8 cellular contexts compared by ENCODE assay signal in genomic region chr15:63891079-63891762, GRCh38. TPM values are rescaled to one million over a fixed set of nuclear protein-coding genes. Genes with fewer than 3 reads are reported as not detected.
DNase-seq lines count a peak whose midpoint lies in the region; ATAC-seq and TF ChIP-seq lines count a peak whose summit lies in the region.

No MANE protein-coding gene starts in this region.

- DNase-seq in GM10266 (ENCODE audit: extremely low spot score) (peak; percentile 47), NCI-H1092 treated with DMSO at 0.1 percent for 48 hours (lab: John Stamatoyannopoulos, UW) (peak; percentile 53), cardiac septum (ENCODE audit: low spot score) (peak; percentile 87), psoas muscle (peak; percentile 79 to 86), aorta (peak; percentile 82 to 90)
- peak; percentile 69 for DNase-seq in activated naive CD8-positive, alpha-beta T cell treated with anti-CD3 and anti-CD28 coated beads for 36 hours

- H3K9me3 Mint-ChIP-seq in activated naive CD8-positive, alpha-beta T cell treated with anti-CD3 and anti-CD28 coated beads for 36 hours: no peaks in the 10 kb centered on the region

- no peaks in the 10 kb centered on the region for H3K9me2 ChIP-seq in SU-DHL-6 (replicated peaks; ENCODE audit: insufficient read depth, low read length)

- no peaks in the 10 kb centered on the region for H4K20me1 ChIP-seq in SU-DHL-6 (ENCODE audit: low read depth, low read length)

- no peak overlapping the region for H3K4me3 ChIP-seq in SU-DHL-6 (ENCODE audit: insufficient read depth, low read length, poor library complexity, severe bottlenecking)
- H3K4me3 ChIP-seq in psoas muscle: no peak overlapping the region
- no peak overlapping the region for H3K4me3 ChIP-seq in aorta (ENCODE audit: low read length in 2 of 2)

- no peaks in the 10 kb centered on the region for H3K79me2 ChIP-seq in SU-DHL-6 (ENCODE audit: insufficient read depth, low read length)

- TF ChIP-seq CTCF in GM10266 (IDR thresholded peaks at IDR 0.05; ENCODE audit: control insufficient read depth, insufficient read depth, low read depth, missing control alignments) (peak; percentile 72), SU-DHL-6 (IDR thresholded peaks at IDR 0.05; ENCODE audit: insufficient read depth, low read length, poor library complexity, severe bottlenecking) (peak; percentile 92), psoas muscle (IDR thresholded peaks at IDR 0.05) (peak; percentile 81)

- 41 to 49% (median 42%) methylated on average over 8 of the region's 8 CpGs for WGBS in psoas muscle, 3 donors
- 44 to 50% methylated on average over 8 of the region's 8 CpGs for WGBS in aorta, 2 donors

- H3K27ac ChIP-seq in SU-DHL-6 (ENCODE audit: low read depth, low read length) (no peak overlapping the region), psoas muscle (no peak overlapping the region), aorta (ENCODE audit: low read depth in 1 of 2, low read length in 2 of 2) (no peak overlapping the region)

- H3K4me1 Mint-ChIP-seq in activated naive CD8-positive, alpha-beta T cell treated with anti-CD3 and anti-CD28 coated beads for 36 hours: peaks cover 55% of the 10 kb centered on the region

- H3K9me3 ChIP-seq in SU-DHL-6 (ENCODE audit: insufficient read depth, low read length) (no peaks in the 10 kb centered on the region), psoas muscle (no peaks in the 10 kb centered on the region), aorta (ENCODE audit: control insufficient read depth, low read length) (no peaks in the 10 kb centered on the region)

- peaks cover 55% of the 10 kb centered on the region for H3K4me1 ChIP-seq in psoas muscle
- H3K4me1 ChIP-seq in aorta (ENCODE audit: control insufficient read depth in 1 of 2, insufficient read depth in 2 of 2, low read length in 2 of 2): no peaks in the 10 kb centered on the region

- ATAC-seq in psoas muscle: peak in 3 of 4 donors; percentile 42 to 59 (median 48)
- peak; percentile 80 for ATAC-seq in aorta (ENCODE audit: low FRiP score)
- ATAC-seq in GM18861 (IDR thresholded peaks at IDR 0.05; ENCODE audit: unreplicated experiment): no peak

- no peaks in the 10 kb centered on the region for H3K27me3 Mint-ChIP-seq in activated naive CD8-positive, alpha-beta T cell treated with anti-CD3 and anti-CD28 coated beads for 36 hours

- no peaks in the 10 kb centered on the region for H3F3A ChIP-seq in SU-DHL-6 (ENCODE audit: insufficient read depth)

- H3K36me3 Mint-ChIP-seq in activated naive CD8-positive, alpha-beta T cell treated with anti-CD3 and anti-CD28 coated beads for 36 hours: no peaks in the 10 kb centered on the region

- peak overlapping the region; percentile 60 for H2AFZ ChIP-seq in SU-DHL-6 (ENCODE audit: low read depth, low read length, severe bottlenecking)

- H3K36me3 ChIP-seq in SU-DHL-6 (ENCODE audit: low read length) (no peaks in the 10 kb centered on the region), psoas muscle (ENCODE audit: insufficient read depth in 1 of 2, low read depth in 1 of 2) (no peaks in the 10 kb centered on the region), aorta (ENCODE audit: control insufficient read depth in 1 of 2, insufficient read depth in 2 of 2, low read length in 1 of 2) (no peaks in the 10 kb centered on the region)

- no peak overlapping the region for H3K4me3 Mint-ChIP-seq in activated naive CD8-positive, alpha-beta T cell treated with anti-CD3 and anti-CD28 coated beads for 36 hours

- intact Hi-C loops in cardiac septum (cut with DNase I): loop anchor here (5.0 kb wide), 2 partner anchors 59 to 176 kb away; partner anchors contain the start of gene HERC1
- intact Hi-C loops in psoas muscle (cut with DNase I): loop anchor here (2.0 to 5.0 kb wide), 4 partner anchors 59 to 156 kb away; partner anchors contain the start of genes HERC1 (in 2 of the 2) and DAPK2 (in 1 of the 2)
- intact Hi-C loops in aorta (cut with DNase I): loop anchor here in 1 of 2 donors (2.0 to 10.0 kb wide), 2 partner anchors 140 to 174 kb away; no protein-coding TSS in a partner anchor

- H3K27me3 ChIP-seq in SU-DHL-6 (ENCODE audit: low read length): no peaks in the 10 kb centered on the region
- no peaks in the 10 kb centered on the region for H3K27me3 ChIP-seq in psoas muscle (ENCODE audit: insufficient read depth in 3 of 3, low read length in 2 of 3)
- H3K27me3 ChIP-seq in aorta (ENCODE audit: control insufficient read depth in 1 of 2, insufficient read depth in 2 of 2, low read length in 1 of 2): no peaks in the 10 kb centered on the region

- H3K4me2 ChIP-seq in SU-DHL-6 (ENCODE audit: low read depth, low read length, poor library complexity, severe bottlenecking): no peak overlapping the region

- no peak overlapping the region for H3K9ac ChIP-seq in SU-DHL-6 (ENCODE audit: low read length)

- no peak overlapping the region for H3K27ac Mint-ChIP-seq in activated naive CD8-positive, alpha-beta T cell treated with anti-CD3 and anti-CD28 coated beads for 36 hours

RNA-seq across cellular contexts. Expression of gene HERC1, which starts 57.5 kb away (rescaled TPM):
- 10 to 100 TPM; 45.0 to 50.4 TPM for total RNA-seq in activated naive CD8-positive, alpha-beta T cell treated with anti-CD3 and anti-CD28 coated beads for 36 hours
- total RNA-seq in cardiac septum (94.9 TPM), psoas muscle (10 to 100 TPM; 54.9 to 98.5 (median 79.5) TPM), aorta (100 to 1,000 TPM; 101 to 125 TPM)
- polyA plus RNA-seq in psoas muscle (10 to 100 TPM; 31.4 to 49.9 (median 43.2) TPM), aorta (10 to 100 TPM; 15.5 to 37.2 TPM)
